Comparison of ENCODE assay signal across 8 cellular contexts in the genomic region with DNA sequence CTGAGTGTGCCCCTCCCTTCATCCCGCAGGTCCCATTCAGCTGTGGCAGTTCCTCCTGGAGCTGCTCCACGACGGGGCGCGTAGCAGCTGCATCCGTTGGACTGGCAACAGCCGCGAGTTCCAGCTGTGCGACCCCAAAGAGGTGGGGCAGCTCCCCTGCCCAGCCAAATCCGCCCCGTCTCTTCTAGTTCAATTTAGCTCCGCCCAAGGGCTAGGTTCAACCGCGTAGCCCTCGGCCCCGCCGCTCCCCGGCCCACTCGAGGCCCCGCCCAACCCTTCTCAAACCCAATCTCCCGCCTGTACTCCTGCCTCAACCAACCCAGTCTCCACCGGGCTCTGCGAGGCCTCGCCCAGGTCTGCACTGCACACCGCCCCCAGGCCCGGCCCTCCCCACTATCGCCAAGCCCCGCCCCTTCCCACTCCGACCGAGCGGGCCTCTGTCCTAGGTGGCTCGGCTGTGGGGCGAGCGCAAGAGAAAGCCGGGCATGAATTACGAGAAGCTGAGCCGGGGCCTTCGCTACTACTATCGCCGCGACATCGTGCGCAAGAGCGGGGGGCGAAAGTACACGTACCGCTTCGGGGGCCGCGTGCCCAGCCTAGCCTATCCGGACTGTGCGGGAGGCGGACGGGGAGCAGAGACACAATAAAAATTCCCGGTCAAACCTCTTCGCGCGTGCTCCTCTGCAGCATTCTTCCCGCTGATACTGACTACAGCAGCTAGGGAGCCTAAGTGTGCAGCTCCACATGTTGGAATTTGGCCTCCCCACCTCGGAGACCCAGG. TPM values are rescaled to one million over a fixed set of nuclear protein-coding genes. Genes with fewer than 3 reads are reported as not detected.
DNase-seq lines count a peak whose midpoint lies in the region.

No MANE protein-coding gene starts in this region.

- H3K4me3 Mint-ChIP-seq in activated naive CD4-positive, alpha-beta T cell treated with anti-CD3 and anti-CD28 coated beads for 36 hours: peak overlapping the region; percentile 82

- H3K4me1 Mint-ChIP-seq in activated naive CD4-positive, alpha-beta T cell treated with anti-CD3 and anti-CD28 coated beads for 36 hours (ENCODE audit: low read depth): peaks cover 40% of the 10 kb centered on the region

- H3K36me3 Mint-ChIP-seq in activated naive CD4-positive, alpha-beta T cell treated with anti-CD3 and anti-CD28 coated beads for 36 hours (ENCODE audit: low read depth): peaks cover 3% of the 10 kb centered on the region

- intact Hi-C loops in activated naive CD4-positive, alpha-beta T cell treated with anti-CD3 and anti-CD28 coated beads for 36 hours (cut with micrococcal nuclease): loop anchor here (1.0 to 5.0 kb wide), 6 partner anchors 16 to 133 kb away; a partner anchor contains a TSS

- H3K27me3 Mint-ChIP-seq in activated naive CD4-positive, alpha-beta T cell treated with anti-CD3 and anti-CD28 coated beads for 36 hours (ENCODE audit: low read depth): no peaks in the 10 kb centered on the region

- H3K36me3 ChIP-seq in ES-I3 (ENCODE audit: insufficient read depth, low read length): no peaks in the 10 kb centered on the region

- peak overlapping the region; percentile 79 for H3K9ac ChIP-seq in ES-I3 (ENCODE audit: low read depth, low read length)

- CTCF ChIA-PET in activated naive CD4-positive, alpha-beta T cell treated with anti-CD3 and anti-CD28 coated beads for 36 hours (lab: Charles Lee): interaction anchor here (0.9 kb wide), 1 partner anchor 97 kb away, joined by 4 read pairs; no protein-coding TSS in a partner anchor

- DNase-seq in HCEC 1CT (peak; percentile 91), MV-4-11 (lab: John Stamatoyannopoulos, UW) (peak; percentile 95), SK-MEL-5 (ENCODE audit: low read depth, low spot score) (peak; percentile 94), germinal center (ENCODE audit: low spot score) (peak; percentile 97), nucleus accumbens (lab: John Stamatoyannopoulos, UW) (peak in 50 of 56 donors; percentile 8 to 80 (median 42)), superior temporal gyrus (ENCODE audit: extremely low spot score) (peak; percentile 21)
- peak; percentile 97 for DNase-seq in activated naive CD4-positive, alpha-beta T cell treated with anti-CD3 and anti-CD28 coated beads for 36 hours

- no peaks in the 10 kb centered on the region for H3K9me3 ChIP-seq in ES-I3 (ENCODE audit: control insufficient read depth, insufficient read depth, low read length)

- no peaks in the 10 kb centered on the region for H3K9me3 Mint-ChIP-seq in activated naive CD4-positive, alpha-beta T cell treated with anti-CD3 and anti-CD28 coated beads for 36 hours

- H3K4me1 ChIP-seq in ES-I3 (ENCODE audit: insufficient read depth, low read length): peaks cover 15% of the 10 kb centered on the region

- H3K27ac Mint-ChIP-seq in activated naive CD4-positive, alpha-beta T cell treated with anti-CD3 and anti-CD28 coated beads for 36 hours: peak overlapping the region; percentile 79

- in situ Hi-C loops in SK-MEL-5 (cut with HindIII; ENCODE audit: low pct_unique_long_range_greater_than_20kb, low sequenced_read_pairs): no loop called here

RNA-seq across cellular contexts. Expression of a gene that starts 2.9 kb away (rescaled TPM):
- 0.40 TPM in 1 of 2 replicates, not detected in the other for total RNA-seq in SK-MEL-5 (2014; rRNA removed; shearing (Covaris generic))
- polyA plus RNA-seq in SK-MEL-5 (2015; cell fraction: cytosol; rRNA removed): 1.2 TPM in 2 replicates
- polyA plus RNA-seq in SK-MEL-5 (2015; cell fraction: nucleus; rRNA removed): 1.5 TPM in 1 of 2 replicates, not detected in the other
- under 1 TPM; 0.52 to 0.84 TPM for total RNA-seq in activated naive CD4-positive, alpha-beta T cell treated with anti-CD3 and anti-CD28 coated beads for 36 hours

RNA-seq across cellular contexts. Expression of a gene that starts 3.7 kb away (rescaled TPM):
- total RNA-seq in SK-MEL-5 (2014; rRNA removed; shearing (Covaris generic)): 568 and 619 TPM in 2 replicates
- polyA plus RNA-seq in SK-MEL-5 (2015; cell fraction: cytosol; rRNA removed): 362 and 490 TPM in 2 replicates
- polyA plus RNA-seq in SK-MEL-5 (2015; cell fraction: nucleus; rRNA removed): 30.6 and 59.6 TPM in 2 replicates
- 100 to 1,000 TPM; 499 to 512 TPM for total RNA-seq in activated naive CD4-positive, alpha-beta T cell treated with anti-CD3 and anti-CD28 coated beads for 36 hours

RNA-seq across cellular contexts. Expression of a gene that starts 15.6 kb away (rescaled TPM):
- total RNA-seq in SK-MEL-5 (2014; rRNA removed; shearing (Covaris generic)): 54.5 and 58.2 TPM in 2 replicates
- 99.3 and 109 TPM in 2 replicates for polyA plus RNA-seq in SK-MEL-5 (2015; cell fraction: cytosol; rRNA removed)
- 20.0 and 38.4 TPM in 2 replicates for polyA plus RNA-seq in SK-MEL-5 (2015; cell fraction: nucleus; rRNA removed)
- total RNA-seq in activated naive CD4-positive, alpha-beta T cell treated with anti-CD3 and anti-CD28 coated beads for 36 hours: 10 to 100 TPM; 64.2 to 66.2 TPM

RNA-seq across cellular contexts. Expression of a gene that starts 21.9 kb away (rescaled TPM):
- total RNA-seq in SK-MEL-5 (2014; rRNA removed; shearing (Covaris generic)): not detected in 2 replicates
- polyA plus RNA-seq in SK-MEL-5 (2015; cell fraction: cytosol; rRNA removed): 0.12 TPM in 1 of 2 replicates, not detected in the other
- polyA plus RNA-seq in SK-MEL-5 (2015; cell fraction: nucleus; rRNA removed): not detected in 2 replicates
- total RNA-seq in activated naive CD4-positive, alpha-beta T cell treated with anti-CD3 and anti-CD28 coated beads for 36 hours: under 1 TPM in 1 of 2 experiments, not detected in 1; 0.21 TPM

RNA-seq across cellular contexts. Expression of a gene that starts 31.9 kb away (rescaled TPM):
- 9.2 and 11.1 TPM in 2 replicates for total RNA-seq in SK-MEL-5 (2014; rRNA removed; shearing (Covaris generic))
- 13.0 TPM in 2 replicates for polyA plus RNA-seq in SK-MEL-5 (2015; cell fraction: cytosol; rRNA removed)
- 85.6 and 110 TPM in 2 replicates for polyA plus RNA-seq in SK-MEL-5 (2015; cell fraction: nucleus; rRNA removed)
- total RNA-seq in activated naive CD4-positive, alpha-beta T cell treated with anti-CD3 and anti-CD28 coated beads for 36 hours: 10 to 100 TPM; 40.4 to 42.5 TPM

Comparison
In these comparisons a context has a peak if more than half of its experiments do, and no peak if none do; other contexts are left out.
1. Peak in every context shown above with its lines: DNase-seq.
2. DNase-seq: peak in every context shown above with its lines; median percentile 97 in activated naive CD4-positive, alpha-beta T cell treated with anti-CD3 and anti-CD28 coated beads for 36 hours; 97 in germinal center; 95 in MV-4-11; 94 in SK-MEL-5; 91 in HCEC 1CT; 42 in nucleus accumbens; 21 in superior temporal gyrus.